In the genomic region with DNA sequence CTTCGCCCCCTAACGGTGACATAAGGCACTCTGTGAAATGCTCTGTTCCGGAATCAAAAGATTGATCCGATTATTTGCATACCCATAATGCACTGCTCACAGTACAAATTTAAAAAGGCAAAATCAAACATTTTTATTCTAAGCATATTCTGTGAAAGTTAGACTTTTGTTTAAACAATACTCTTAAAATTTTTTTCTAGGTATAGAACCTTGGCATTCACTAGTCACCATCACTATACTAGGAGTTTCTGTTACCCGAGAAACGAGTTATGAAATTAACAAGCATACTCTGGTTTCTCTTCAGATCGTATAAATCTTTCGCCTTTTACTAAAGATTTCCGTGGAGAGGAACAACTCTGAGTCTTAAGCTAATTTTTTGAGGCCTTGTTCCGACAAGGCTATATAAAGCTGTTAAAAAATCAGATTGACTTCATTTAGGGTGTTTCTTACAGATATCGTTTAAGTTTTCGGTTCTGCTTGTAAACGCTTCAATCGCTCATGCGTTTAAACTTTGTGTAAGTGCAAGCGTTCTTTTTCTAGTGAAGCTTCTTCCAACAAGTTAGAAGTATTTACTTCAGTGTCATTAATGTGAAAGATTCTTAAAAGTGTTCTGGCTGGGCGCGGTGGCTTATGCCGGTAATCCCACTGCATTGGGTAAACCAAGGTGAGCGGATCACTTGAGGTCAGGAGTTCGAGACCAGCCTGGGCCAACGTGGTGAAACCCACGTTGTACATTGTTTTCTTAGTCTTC, we compare ENCODE assay signal across 8 cellular contexts. TPM values are rescaled to one million over a fixed set of nuclear protein-coding genes. Genes with fewer than 3 reads are reported as not detected.
DNase-seq lines count a peak whose midpoint lies in the region; ATAC-seq and TF ChIP-seq lines count a peak whose summit lies in the region.

A gene (plus strand): TSS at position 285 of the 751 bp plus-strand sequence.

- H3K4me3 ChIP-seq in DND-41 (ENCODE audit: low read depth in 1 of 2, low read length in 2 of 2) (peak within 1 kb of the TSS; percentile 32 to 60; a peak in 3 of 4 replicates), Panc1 (ENCODE audit: low read depth in 2 of 2, low read length in 2 of 2) (peak within 1 kb of the TSS; percentile 53 to 63), fibroblast of mammary gland (ENCODE audit: control insufficient read depth, low read depth, low read length) (peak within 1 kb of the TSS; percentile 48)
- H3K4me3 ChIP-seq in Jurkat, Clone E6-1 (ENCODE audit: low read length): peak within 1 kb of the TSS; percentile 46

- no peaks in the 10 kb centered on the region for H3K27me3 Mint-ChIP-seq in naive thymus-derived CD8-positive, alpha-beta T cell

- H3K9me3 Mint-ChIP-seq in naive thymus-derived CD8-positive, alpha-beta T cell: peaks cover 0 to 4% (median 0%) of the 10 kb centered on the region in 9 donors

- peak within 1 kb of the TSS; percentile 83 for H3K9ac ChIP-seq in DND-41 (ENCODE audit: low read depth, low read length)

- POLR2A ChIA-PET in Panc1 (lab: Charles Lee): interaction anchor here (0.6 to 1.6 kb wide), 10 partner anchors 10 to 892 kb away, joined by 3 to 14 read pairs (median 4); a partner anchor contains a TSS
- POLR2A ChIA-PET in naive thymus-derived CD8-positive, alpha-beta T cell (lab: Charles Lee): interaction anchor here (0.6 to 3.3 kb wide), 21 partner anchors 8 to 991 kb away, joined by 3 to 78 read pairs (median 5); a partner anchor contains a TSS

- peak within 1 kb of the TSS; percentile 97 to 100 (median 98) for H3K27ac Mint-ChIP-seq in naive thymus-derived CD8-positive, alpha-beta T cell

- H3K27ac ChIP-seq in DND-41 (ENCODE audit: low read length): peak within 1 kb of the TSS; percentile 97
- H3K27ac ChIP-seq in Panc1 (ENCODE audit: low read length): peak within 1 kb of the TSS; percentile 98

- peaks cover 13 to 41% (median 25%) of the 10 kb centered on the region in 4 donors for H3K4me1 Mint-ChIP-seq in naive thymus-derived CD8-positive, alpha-beta T cell

- DNase-seq in DND-41: peak; percentile 89
- DNase-seq in Jurkat, Clone E6-1 (ENCODE audit: low read depth, low spot score): peak; percentile 98
- peak; percentile 99 for DNase-seq in Panc1 (ENCODE audit: low read depth, low spot score)
- DNase-seq in activated T-helper 1 cell treated with Interleukin-2 at 50 U/mL for 16 hours (ENCODE audit: low read depth): peak; percentile 22
- peak; percentile 98 for DNase-seq in fibroblast of mammary gland (ENCODE audit: low read depth)
- DNase-seq in naive thymus-derived CD8-positive, alpha-beta T cell: peak in 9 of 10 donors; percentile 57 to 99 (median 76)
- DNase-seq in stimulated activated naive CD4-positive, alpha-beta T cell treated with Interleukin-2 at 50 U/mL for 16 hours (lab: John Stamatoyannopoulos, UW): peak; percentile 77

- H3K4me3 Mint-ChIP-seq in naive thymus-derived CD8-positive, alpha-beta T cell: peak within 1 kb of the TSS; percentile 95 to 98 (median 96)

- H3K79me2 ChIP-seq in DND-41 (ENCODE audit: insufficient read depth, low read length): peaks cover 2% of the 10 kb centered on the region; the same call in 1 of the 2 replicates

- TF ChIP-seq CTCF in DND-41 (IDR thresholded peaks at IDR 0.05; ENCODE audit: borderline replicate concordance, extremely low read depth, low read length, poor library complexity, severe bottlenecking): peak; percentile 86
- TF ChIP-seq CTCF in Panc1 (IDR thresholded peaks at IDR 0.05): no peak
- peak; percentile 95 for TF ChIP-seq CTCF in fibroblast of mammary gland (conservative IDR thresholded peaks at IDR 0.05; ENCODE audit: control insufficient read depth, insufficient read depth, low read depth, low read length)

- no peaks in the 10 kb centered on the region for H3K36me3 Mint-ChIP-seq in naive thymus-derived CD8-positive, alpha-beta T cell

- intact Hi-C loops in Panc1 (cut with micrococcal nuclease; ENCODE audit: unreplicated experiment): loop anchor here (1.0 kb wide), 1 partner anchor 8 kb away; a partner anchor contains a TSS

- peak within 1 kb of the TSS; percentile 98 for H2AFZ ChIP-seq in DND-41 (ENCODE audit: low read depth, low read length)

- TSS peak; percentile 100 for BruUV-seq in Panc1 (replicated peaks; lab: Mats Ljungman, UMichigan)

- no peaks in the 10 kb centered on the region for H4K20me1 ChIP-seq in DND-41 (ENCODE audit: insufficient read depth, low read length)

- ATAC-seq in DND-41 (ENCODE audit: insufficient read depth, low read depth): peak; percentile 76
- peak; percentile 59 for ATAC-seq in GM21576 (IDR thresholded peaks at IDR 0.05; ENCODE audit: unreplicated experiment)
- peak; percentile 85 for ATAC-seq in Panc1
- peak; percentile 78 to 79 for ATAC-seq in naive thymus-derived CD8-positive, alpha-beta T cell

- CTCF ChIA-PET in Panc1 (lab: Charles Lee): interaction anchor here (0.8 kb wide), 1 partner anchor 9 kb away, joined by 4 read pairs; a partner anchor contains a TSS

- peaks cover 32% of the 10 kb centered on the region for H3K4me1 ChIP-seq in DND-41 (ENCODE audit: insufficient read depth, low read length)
- H3K4me1 ChIP-seq in Panc1 (ENCODE audit: control insufficient read depth, insufficient read depth, low read length): peaks cover 16% of the 10 kb centered on the region

- H3K27me3 ChIP-seq in DND-41 (ENCODE audit: insufficient read depth, low read length, poor library complexity): no peaks in the 10 kb centered on the region
- H3K27me3 ChIP-seq in Panc1 (ENCODE audit: control insufficient read depth, insufficient read depth, low read length): no peaks in the 10 kb centered on the region

- in situ Hi-C loops in Panc1 (cut with HindIII; ENCODE audit: low pct_unique_long_range_greater_than_20kb, low sequenced_read_pairs): no loop called here

- H3K36me3 ChIP-seq in DND-41 (ENCODE audit: insufficient read depth, low read length) (no peaks in the 10 kb centered on the region), Panc1 (ENCODE audit: control insufficient read depth, insufficient read depth, low read length) (no peaks in the 10 kb centered on the region)

- H3K9me3 ChIP-seq in DND-41 (ENCODE audit: insufficient read depth, low read length, severe bottlenecking) (no peaks in the 10 kb centered on the region), Panc1 (ENCODE audit: control insufficient read depth, insufficient read depth, low read depth, low read length) (no peaks in the 10 kb centered on the region)

- H3K4me2 ChIP-seq in DND-41 (ENCODE audit: insufficient read depth, low read length): peak within 1 kb of the TSS; percentile 73

RNA-seq across cellular contexts. Expression of the gene that starts here (rescaled TPM):
- not detected for polyA plus RNA-seq in Jurkat, Clone E6-1 (2012; ENCODE audit: insufficient read depth, insufficient read length)
- not detected for total RNA-seq in Panc1 (2021; ENCODE audit: unreplicated experiment)
- not detected for polyA plus RNA-seq in Panc1 (2012; ENCODE audit: insufficient read length)
- 10 to 100 TPM; 20.8 to 33.0 TPM for total RNA-seq in naive thymus-derived CD8-positive, alpha-beta T cell
- not detected for polyA plus RNA-seq in naive thymus-derived CD8-positive, alpha-beta T cell

Comparison
In these comparisons a context has a peak if more than half of its experiments do, and no peak if none do; other contexts are left out.
1. Peak in every context shown above with its lines: DNase-seq, ATAC-seq, H3K4me3 ChIP-seq and H3K27ac ChIP-seq.
2. Peak in DNase-seq, ATAC-seq, H3K4me3 ChIP-seq and H3K27ac ChIP-seq in Panc1; RNA of the gene not detected or under 1 TPM.
3. DNase-seq: peak in every context shown above with its lines; median percentile 99 in Panc1; 98 in Jurkat, Clone E6-1; 98 in fibroblast of mammary gland; 89 in DND-41; 77 in stimulated activated naive CD4-positive, alpha-beta T cell treated with Interleukin-2 at 50 U/mL for 16 hours; 76 in naive thymus-derived CD8-positive, alpha-beta T cell; 22 in activated T-helper 1 cell treated with Interleukin-2 at 50 U/mL for 16 hours.